In genomic region chr11:82901165-82901938, GRCh38 we compare ENCODE assay signal across 8 cellular contexts. TPM values are rescaled to one million over a fixed set of nuclear protein-coding genes. Genes with fewer than 3 reads are reported as not detected.
DNase-seq lines count a peak whose midpoint lies in the region; ATAC-seq and TF ChIP-seq lines count a peak whose summit lies in the region.

DDIAS (plus strand) TSS chr11:82901736; CDS start chr11:82914739, 13,003 bp downstream.

- H3K36me3 ChIP-seq in kidney epithelial cell (ENCODE audit: control insufficient read depth, insufficient read depth, low read length): no peaks in the 10 kb centered on the region

- peak; percentile 70 for TF ChIP-seq POLR2A in GM19193 (IDR thresholded peaks at IDR 0.05; ENCODE audit: extremely low read depth, insufficient read depth, insufficient read length)

- no peaks in the 10 kb centered on the region for H3K36me3 Mint-ChIP-seq in activated CD4-positive, alpha-beta T cell treated with anti-CD3 and anti-CD28 coated beads for 36 hours (ENCODE audit: low read depth)

- intact Hi-C loops in activated CD4-positive, alpha-beta T cell treated with anti-CD3 and anti-CD28 coated beads for 36 hours (cut with DNase I, micrococcal nuclease): loop anchor here (1.0 to 5.0 kb wide), 9 partner anchors 35 to 385 kb away; partner anchors contain the start of genes ANKRD42 (in 2 of the 2), CCDC90B (in 2 of the 2) and RAB30 (in 1 of the 2)

- CTCF ChIA-PET in activated CD4-positive, alpha-beta T cell treated with anti-CD3 and anti-CD28 coated beads for 36 hours (lab: Charles Lee): interaction anchor here (0.5 to 2.5 kb wide), 18 partner anchors 20 to 384 kb away, joined by 3 to 17 read pairs (median 4); partner anchors contain the start of genes CCDC90B, PCF11 and RAB30

- peak; percentile 96 for DNase-seq in AG20443 (ENCODE audit: low spot score)
- DNase-seq in NCI-H524 (lab: John Stamatoyannopoulos, UW): peak; percentile 97 to 99
- DNase-seq in activated CD4-positive, alpha-beta T cell treated with anti-CD3 and anti-CD28 coated beads for 36 hours: peak; percentile 97
- DNase-seq in choroid plexus epithelial cell (ENCODE audit: low read depth): peak; percentile 99
- peak; percentile 90 for DNase-seq in kidney epithelial cell (ENCODE audit: low read depth)
- DNase-seq in stimulated activated CD4-positive, alpha-beta T cell treated with anti-CD3 and anti-CD28 coated beads, Interleukin-15, amount 100 ng/mL, for 48 hours (ENCODE audit: low read depth in 2 of 2): peak; percentile 91 to 93

- POLR2A ChIA-PET in activated CD4-positive, alpha-beta T cell treated with anti-CD3 and anti-CD28 coated beads for 36 hours (lab: Charles Lee): interaction anchor here (0.7 to 2.8 kb wide), 7 partner anchors 19 to 385 kb away, joined by 3 to 18 read pairs (median 6); partner anchors contain the start of genes CCDC90B, PCF11 and RAB30

- ATAC-seq in HG03439 (IDR thresholded peaks at IDR 0.05; ENCODE audit: unreplicated experiment): peak; percentile 75
- peak; percentile 71 for ATAC-seq in activated CD4-positive, alpha-beta T cell treated with anti-CD3 and anti-CD28 coated beads for 36 hours

- peak within 1 kb of the TSS; percentile 91 for H3K4me3 Mint-ChIP-seq in activated CD4-positive, alpha-beta T cell treated with anti-CD3 and anti-CD28 coated beads for 36 hours

- H3K27ac Mint-ChIP-seq in activated CD4-positive, alpha-beta T cell treated with anti-CD3 and anti-CD28 coated beads for 36 hours: peak within 1 kb of the TSS; percentile 100

- peaks cover 46% of the 10 kb centered on the region for H3K4me1 Mint-ChIP-seq in activated CD4-positive, alpha-beta T cell treated with anti-CD3 and anti-CD28 coated beads for 36 hours

- no peaks in the 10 kb centered on the region for H3K27me3 Mint-ChIP-seq in activated CD4-positive, alpha-beta T cell treated with anti-CD3 and anti-CD28 coated beads for 36 hours

- H3K27me3 ChIP-seq in kidney epithelial cell (ENCODE audit: control insufficient read depth, insufficient read depth, low read length): no peaks in the 10 kb centered on the region

- no peaks in the 10 kb centered on the region for H3K9me3 Mint-ChIP-seq in activated CD4-positive, alpha-beta T cell treated with anti-CD3 and anti-CD28 coated beads for 36 hours (ENCODE audit: low read depth)

- TF ChIP-seq CTCF in choroid plexus epithelial cell (conservative IDR thresholded peaks at IDR 0.05; ENCODE audit: low read depth, low read length) (no peak), kidney epithelial cell (IDR thresholded peaks at IDR 0.05; ENCODE audit: insufficient read depth, low read length, poor library complexity, severe bottlenecking) (no peak)

- H3K4me3 ChIP-seq in choroid plexus epithelial cell (ENCODE audit: low read depth, low read length) (peak within 1 kb of the TSS; percentile 82), kidney epithelial cell (ENCODE audit: low read depth, low read length) (peak within 1 kb of the TSS; percentile 61)

RNA-seq across cellular contexts. Expression of gene DDIAS, which starts in this region (rescaled TPM):
- 10 to 100 TPM; 16.9 to 23.5 TPM for total RNA-seq in activated CD4-positive, alpha-beta T cell treated with anti-CD3 and anti-CD28 coated beads for 36 hours
- 1.6 and 3.2 TPM in 2 replicates for total RNA-seq in kidney epithelial cell

Comparison
In these comparisons a context has a peak if more than half of its experiments do, and no peak if none do; other contexts are left out.
1. Peak in every context shown above with its lines: DNase-seq, ATAC-seq and H3K4me3 ChIP-seq.